Comparison of ENCODE assay signal across 11 cellular contexts in genomic region chr22:26648761-26649363, GRCh38. TPM values are rescaled to one million over a fixed set of nuclear protein-coding genes. Genes with fewer than 3 reads are reported as not detected.
DNase-seq lines count a peak whose midpoint lies in the region; ATAC-seq and TF ChIP-seq lines count a peak whose summit lies in the region.
"Had no signal": no experiment of that assay in that cellular context is flagged by ENCODE, and none has a peak within 500 bp of the region (broad histone marks: within the 10 kb centered on the region; RNA-seq: fewer than 3 reads in every experiment).

No MANE protein-coding gene starts in this region.

- peak overlapping the region; percentile 43; the same call in 1 of the 2 replicates for H3K4me3 ChIP-seq in GM23338

- H2AFZ ChIP-seq in GM23338: no peak overlapping the region

- H3K36me3 ChIP-seq in GM23338 (ENCODE audit: insufficient read depth): no peaks in the 10 kb centered on the region

- no peaks in the 10 kb centered on the region for H3K36me3 Mint-ChIP-seq in GM23338 (ENCODE audit: low read depth)
- H3K36me3 Mint-ChIP-seq in immature natural killer cell: no peaks in the 10 kb centered on the region

- H3K9me3 Mint-ChIP-seq in GM23338 (no peaks in the 10 kb centered on the region; the same call in 2 of the 3 replicates), immature natural killer cell (no peaks in the 10 kb centered on the region)
- H3K9me3 Mint-ChIP-seq: activated T-helper 2 cell treated with anti-CD3 and anti-CD28 coated beads, Interferon-gamma antibody, Interleukin-2, Interleukin-4, amounts not matched to agents 10 μg/mL and 5 μg/mL and 100 μg/mL, durations not matched to agents 14 hours and 24 hours and 36 hours had no signal

- peaks cover 14% of the 10 kb centered on the region for H3F3A ChIP-seq in GM23338 (replicated peaks; ENCODE audit: low read depth)

- TF ChIP-seq CTCF in GM23338 (conservative IDR thresholded peaks at IDR 0.05; ENCODE audit: low read depth in 2 of 2): no peak

- peak overlapping the region; percentile 76; the same call in 1 of the 2 replicates for H3K27ac ChIP-seq in GM23338 (ENCODE audit: low read depth)
- H3K27ac ChIP-seq: 22Rv1 had no signal

- H3K4me3 Mint-ChIP-seq in GM23338: peak overlapping the region; percentile 50; the same call in 2 of the 3 replicates
- H3K4me3 Mint-ChIP-seq in immature natural killer cell: peak overlapping the region; percentile 46 to 64 (median 61)

- H3K4me1 ChIP-seq in GM23338 (ENCODE audit: insufficient read depth): peaks cover 60% of the 10 kb centered on the region

- no peaks in the 10 kb centered on the region for H4K20me1 ChIP-seq in GM23338 (replicated peaks; ENCODE audit: insufficient read depth)

- peak overlapping the region; percentile 41 for H3K4me2 ChIP-seq in GM23338

- peaks cover 60% of the 10 kb centered on the region for H3K4me1 Mint-ChIP-seq in GM23338
- peaks cover 61 to 66% of the 10 kb centered on the region in 2 donors for H3K4me1 Mint-ChIP-seq in immature natural killer cell

- no peaks in the 10 kb centered on the region for H3K9me2 ChIP-seq in GM23338 (ENCODE audit: insufficient read depth)

- H3K27ac Mint-ChIP-seq in GM23338 (peak overlapping the region; percentile 83; the same call in 1 of the 2 replicates), immature natural killer cell (peak overlapping the region; percentile 46 to 81 (median 77))
- H3K27ac Mint-ChIP-seq: activated T-helper 2 cell treated with anti-CD3 and anti-CD28 coated beads, Interferon-gamma antibody, Interleukin-2, Interleukin-4, amounts not matched to agents 10 μg/mL and 5 μg/mL and 100 μg/mL, durations not matched to agents 14 hours and 24 hours and 36 hours had no signal

- H3K79me2 ChIP-seq in GM23338 (replicated peaks; ENCODE audit: insufficient read depth): no peaks in the 10 kb centered on the region

- H3K27me3 ChIP-seq in GM23338 (ENCODE audit: insufficient read depth): no peaks in the 10 kb centered on the region

- DNase-seq in DMS153 treated with DMSO at 0.1 percent for 48 hours (lab: John Stamatoyannopoulos, UW; ENCODE audit: unreplicated experiment) (peak; percentile 59), DMS153 (lab: John Stamatoyannopoulos, UW) (no peak), GM23338 (ENCODE audit: low spot score) (no peak), SKM-1 treated with dmso at 0.1 percent for 144 hours (lab: John Stamatoyannopoulos, UW; ENCODE audit: unreplicated experiment) (peak; percentile 93), immature natural killer cell (peak; percentile 45 to 55 (median 52)), NCI-H82 (lab: John Stamatoyannopoulos, UW) (no peak), HuH-7.5 (ENCODE audit: low spot score) (no peak)
- no peak for DNase-seq in stimulated activated naive CD4-positive, alpha-beta T cell (lab: John Stamatoyannopoulos, UW)

- peaks cover 21% of the 10 kb centered on the region for H3K27me3 Mint-ChIP-seq in GM23338 (ENCODE audit: insufficient read depth, low read depth, poor library complexity)
- peaks cover 3 to 11% (median 9%) of the 10 kb centered on the region in 3 donors for H3K27me3 Mint-ChIP-seq in immature natural killer cell (ENCODE audit: low read depth in 3 of 3)

- ATAC-seq in GM23338: no peak

TF ChIP-seq in GM23338, 12 proteins besides CTCF, POLR2A, EP300 and RAD21 (continues in another document):
- TF ChIP-seq STAT1 (IDR thresholded peaks at IDR 0.05; ENCODE audit: unreplicated experiment) (no peak), JUNB (IDR thresholded peaks at IDR 0.05; ENCODE audit: unreplicated experiment) (no peak), EZH2 (IDR thresholded peaks at IDR 0.05; ENCODE audit: low read depth, unreplicated experiment) (no peak), ETS1 (IDR thresholded peaks at IDR 0.05) (no peak), ZNF462 (CRISPR knock-in tag; IDR thresholded peaks at IDR 0.05) (no peak), POLR2AphosphoS5 (IDR thresholded peaks at IDR 0.05; ENCODE audit: low read depth) (no peak), ZNF114 (CRISPR knock-in tag; IDR thresholded peaks at IDR 0.05) (no peak), ZNF331 (CRISPR knock-in tag; IDR thresholded peaks at IDR 0.05; ENCODE audit: low read depth) (no peak), NANOG (IDR thresholded peaks at IDR 0.05; ENCODE audit: borderline replicate concordance) (no peak)

RNA-seq across cellular contexts. Expression of gene MIAT, which starts 8.5 kb away (rescaled TPM):
- 51.4 and 63.6 TPM in 2 replicates for total RNA-seq in GM23338 (2014; rRNA removed; shearing (Covaris generic))
- polyA plus RNA-seq in GM23338 (2016; fragmentation: Nextera tagmentation; extraction: Ambion mirVana): 8.2 and 10.0 TPM in 2 replicates
- polyA plus RNA-seq in immature natural killer cell: 1 to 10 TPM in 1 of 3 donors, not detected in 2; 2.2 TPM

RNA-seq across cellular contexts. Expression of gene CRYBA4, which starts 27.1 kb away (rescaled TPM):
- total RNA-seq in GM23338 (2014; rRNA removed; shearing (Covaris generic)): 1.7 TPM in 1 of 2 replicates, not detected in the other
- 1.2 and 1.5 TPM in 2 replicates for polyA plus RNA-seq in GM23338 (2016; fragmentation: Nextera tagmentation; extraction: Ambion mirVana)
- polyA plus RNA-seq in immature natural killer cell: under 1 TPM in 2 of 3 donors, not detected in 1; 0.46 to 0.95 TPM
- total RNA-seq: activated T-helper 2 cell treated with anti-CD3 and anti-CD28 coated beads, Interferon-gamma antibody, Interleukin-2, Interleukin-4, amounts not matched to agents 10 μg/mL and 5 μg/mL and 100 μg/mL, durations not matched to agents 14 hours and 24 hours and 36 hours had no signal
- polyA plus RNA-seq: keratinocyte had no signal

RNA-seq across cellular contexts. Expression of gene CRYBB1, which starts 31.0 kb away (rescaled TPM):
- 1.6 and 2.4 TPM in 2 replicates for total RNA-seq in GM23338 (2014; rRNA removed; shearing (Covaris generic))
- polyA plus RNA-seq in GM23338 (2016; fragmentation: Nextera tagmentation; extraction: Ambion mirVana) (3.0 and 3.7 TPM in 2 replicates), immature natural killer cell (not detected)
- total RNA-seq: activated T-helper 2 cell treated with anti-CD3 and anti-CD28 coated beads, Interferon-gamma antibody, Interleukin-2, Interleukin-4, amounts not matched to agents 10 μg/mL and 5 μg/mL and 100 μg/mL, durations not matched to agents 14 hours and 24 hours and 36 hours had no signal
- polyA plus RNA-seq: keratinocyte had no signal

RNA-seq across cellular contexts. Expression of gene TPST2, which starts 58.9 kb away (rescaled TPM):
- 106 and 127 TPM in 2 replicates for total RNA-seq in GM23338 (2014; rRNA removed; shearing (Covaris generic))
- polyA plus RNA-seq in GM23338 (2016; fragmentation: Nextera tagmentation; extraction: Ambion mirVana) (37.9 and 43.1 TPM in 2 replicates), immature natural killer cell (100 to 1,000 TPM; 352 to 519 (median 512) TPM)

Comparison
In these comparisons a context has a peak if more than half of its experiments do, and no peak if none do; other contexts are left out.
1. DNase-seq: peak in DMS153 treated with DMSO at 0.1 percent for 48 hours (single experiment), SKM-1 treated with dmso at 0.1 percent for 144 hours (single experiment) and immature natural killer cell (3 of 3); none in DMS153 (single experiment), GM23338 (single experiment), NCI-H82 (single experiment), HuH-7.5 (single experiment) and stimulated activated naive CD4-positive, alpha-beta T cell (0 of 6).